ENCODE assay signal across 1 cellular context in the genomic region with DNA sequence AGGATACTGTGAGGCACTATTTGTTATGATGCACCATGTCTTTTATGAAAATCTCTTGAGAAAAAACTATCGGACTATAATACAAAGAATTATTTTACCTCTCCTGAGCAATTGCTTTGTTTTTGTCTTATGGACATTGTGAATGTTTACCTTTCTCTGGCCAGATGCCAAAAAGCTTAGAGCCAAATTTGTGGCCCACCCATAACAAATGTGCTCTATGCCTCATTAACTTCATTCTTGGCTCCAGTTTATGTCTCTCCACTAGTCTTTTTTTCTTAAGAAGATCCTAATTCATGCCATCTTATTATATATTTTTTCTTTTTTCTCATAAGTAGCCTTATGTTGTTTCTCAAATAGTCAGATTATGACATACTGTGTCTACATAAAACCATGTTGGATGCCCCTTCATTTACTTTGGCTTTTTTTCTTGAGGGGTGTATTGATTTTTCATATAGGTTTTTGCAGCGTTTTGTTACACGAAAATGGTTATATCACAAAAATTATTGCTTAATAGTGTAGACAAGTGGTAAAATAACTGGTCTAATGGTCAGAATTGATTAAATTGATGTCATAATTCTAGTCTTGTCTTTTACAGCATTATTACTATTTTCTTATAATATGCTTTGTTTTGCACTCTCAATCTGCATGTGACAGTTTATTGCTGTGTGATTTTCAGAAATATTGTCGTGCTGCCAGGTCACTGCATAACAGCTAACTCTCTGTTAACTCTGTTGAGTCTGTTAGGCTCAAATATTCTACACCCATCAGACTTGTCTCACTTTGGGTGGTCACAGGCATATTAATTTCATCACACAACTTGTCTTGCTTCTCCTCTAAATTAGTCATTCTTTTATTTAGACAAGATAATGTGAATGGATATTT.
TF ChIP-seq lines count a peak whose summit lies in the region.

No MANE protein-coding gene starts in this region.

TF ChIP-seq in SK-N-SH treated with all-trans-retinoic acid at 6 μM for 48 hours, 23 proteins besides CTCF, POLR2A, EP300 and RAD21 (continued from another document):
- TF ChIP-seq PATZ1 (CRISPR knock-in tag; IDR thresholded peaks at IDR 0.05; ENCODE audit: borderline replicate concordance) (no peak), PPARA (CRISPR knock-in tag; IDR thresholded peaks at IDR 0.05; ENCODE audit: borderline replicate concordance) (no peak), ISL1 (CRISPR knock-in tag; IDR thresholded peaks at IDR 0.05) (no peak)
